23 cellular contexts compared by ENCODE assay signal in genomic region chr4:6336166-6336565, GRCh38.
DNase-seq lines count a peak whose midpoint lies in the region; ATAC-seq, FAIRE-seq and TF ChIP-seq lines count a peak whose summit lies in the region.
"Had no signal": no experiment of that assay in that cellular context is flagged by ENCODE, and none has a peak within 500 bp of the region (broad histone marks: within the 10 kb centered on the region; RNA-seq: fewer than 3 reads in every experiment).

No MANE protein-coding gene starts in this region.

- H3K4me1 ChIP-seq in kidney (ENCODE audit: control insufficient read depth in 1 of 2, insufficient read depth in 1 of 2, low read depth in 1 of 2, low read length in 2 of 2) (no peaks in the 10 kb centered on the region), osteoblast (ENCODE audit: insufficient read depth, low read length) (no peaks in the 10 kb centered on the region), aorta (ENCODE audit: control insufficient read depth in 1 of 2, insufficient read depth in 2 of 2, low read length in 2 of 2) (no peaks in the 10 kb centered on the region)
- H3K4me1 ChIP-seq: A549, Caco-2, HAP-1 had no signal

- no peak overlapping the region for H3K4me2 ChIP-seq in osteoblast (ENCODE audit: insufficient read depth, low read length)
- H3K4me2 ChIP-seq: A549 had no signal

- H3K27me3 Mint-ChIP-seq in chondrocyte (ENCODE audit: low read depth): peaks cover 51% of the 10 kb centered on the region

- H3K4me1 Mint-ChIP-seq in chondrocyte (ENCODE audit: low read depth): no peaks in the 10 kb centered on the region

- H3K27ac Mint-ChIP-seq in chondrocyte (ENCODE audit: unreplicated experiment): no peak overlapping the region
- H3K27ac Mint-ChIP-seq: B cell; CD4-positive, CD25-positive, alpha-beta regulatory T cell; CD8-positive, alpha-beta T cell; HFFc6 had no signal

- no peak overlapping the region for H3K9ac ChIP-seq in kidney (ENCODE audit: low read length in 2 of 2)
- H3K9ac ChIP-seq: BLaER1 had no signal

- H3K4me3 ChIP-seq in kidney (ENCODE audit: low read length in 2 of 2) (no peak overlapping the region), osteoblast (ENCODE audit: insufficient read depth, low read length) (no peak overlapping the region), aorta (ENCODE audit: low read length in 2 of 2) (no peak overlapping the region)
- H3K4me3 ChIP-seq: A549, BLaER1, HAP-1 had no signal

- no peaks in the 10 kb centered on the region for H3K36me3 Mint-ChIP-seq in chondrocyte (ENCODE audit: low read depth)
- H3K36me3 Mint-ChIP-seq: CD4-positive, CD25-positive, alpha-beta regulatory T cell; CD8-positive, alpha-beta T cell had no signal

- FAIRE-seq in kidney (lab: Jason Lieb, UNC): no peak
- FAIRE-seq: A549, G401.6, GM12892, H54 had no signal

- no peaks in the 10 kb centered on the region for H3K9me3 Mint-ChIP-seq in chondrocyte (ENCODE audit: low read depth)
- H3K9me3 Mint-ChIP-seq: HFFc6 had no signal

- 91 to 92% methylated on average over 13 of the region's 13 CpGs for WGBS in aorta, 2 donors

- no peaks in the 10 kb centered on the region for H4K20me1 ChIP-seq in osteoblast (ENCODE audit: insufficient read depth, low read length)
- H4K20me1 ChIP-seq: BLaER1 had no signal

- H3K9me3 ChIP-seq in kidney (ENCODE audit: control insufficient read depth in 1 of 2, low read length in 2 of 2) (no peaks in the 10 kb centered on the region), osteoblast (ENCODE audit: low read depth, low read length) (no peaks in the 10 kb centered on the region), aorta (ENCODE audit: control insufficient read depth, low read length) (peaks cover 5% of the 10 kb centered on the region)
- H3K9me3 ChIP-seq: A549, BLaER1, Caco-2 had no signal

- TF ChIP-seq CTCF in chondrocyte (IDR thresholded peaks at IDR 0.05): no peak
- TF ChIP-seq CTCF in kidney (IDR thresholded peaks at IDR 0.05; ENCODE audit: borderline replicate concordance, extremely low read depth, insufficient read depth): no peak
- no peak for TF ChIP-seq CTCF in osteoblast (IDR thresholded peaks at IDR 0.05; ENCODE audit: extremely low read depth, low read depth, low read length)

- no peak for ATAC-seq in aorta (ENCODE audit: low FRiP score)
- no peak for ATAC-seq in Right ventricle myocardium inferior
- ATAC-seq: A549; CD8-positive, alpha-beta T cell had no signal

- DNase-seq in chondrocyte (ENCODE audit: low spot score): peak; percentile 42
- DNase-seq in kidney: peak; percentile 53
- peak; percentile 52 for DNase-seq in osteoblast (ENCODE audit: insufficient read length, low spot score, missing footprints)
- peak; percentile 33 to 48 for DNase-seq in aorta
- DNase-seq in RPMI8226: no peak
- no peak for DNase-seq in Right ventricle myocardium inferior (ENCODE audit: missing footprints)
- DNase-seq in NCI-H526 (lab: John Stamatoyannopoulos, UW): no peak
- DNase-seq: 8988T; Caco-2; CD4-positive, CD25-positive, alpha-beta regulatory T cell; CD8-positive, alpha-beta T cell; DMS153; DND-41; GOT3; HFFc6 had no signal

- peaks cover 19% of the 10 kb centered on the region for H3K27me3 ChIP-seq in osteoblast (ENCODE audit: insufficient read depth, low read length)
- no peaks in the 10 kb centered on the region for H3K27me3 ChIP-seq in aorta (ENCODE audit: control insufficient read depth in 1 of 2, insufficient read depth in 2 of 2, low read length in 1 of 2)
- H3K27me3 ChIP-seq: BLaER1 had no signal

- H3K36me3 ChIP-seq in kidney (ENCODE audit: control insufficient read depth in 1 of 2, insufficient read depth in 2 of 2, low read length in 2 of 2): no peaks in the 10 kb centered on the region
- no peaks in the 10 kb centered on the region for H3K36me3 ChIP-seq in osteoblast (ENCODE audit: insufficient read depth, low read length)
- no peaks in the 10 kb centered on the region for H3K36me3 ChIP-seq in aorta (ENCODE audit: control insufficient read depth in 1 of 2, insufficient read depth in 2 of 2, low read length in 1 of 2)
- H3K36me3 ChIP-seq: BLaER1 had no signal

- no peak overlapping the region for H3K4me3 Mint-ChIP-seq in chondrocyte (ENCODE audit: unreplicated experiment)
- H3K4me3 Mint-ChIP-seq: B cell; CD8-positive, alpha-beta T cell; HFFc6 had no signal

- H2AFZ ChIP-seq in osteoblast (ENCODE audit: low read length): no peak overlapping the region

- intact Hi-C loops in kidney (cut with DNase I) (no loop called here), aorta (cut with DNase I) (no loop called here), Right ventricle myocardium inferior (cut with DNase I) (no loop called here)

- no peaks in the 10 kb centered on the region for H3K79me2 ChIP-seq in osteoblast (ENCODE audit: insufficient read depth, low read length)

- H3K27ac ChIP-seq in kidney (ENCODE audit: low read depth in 2 of 2, low read length in 2 of 2) (no peak overlapping the region), osteoblast (ENCODE audit: low read depth, low read length) (no peak overlapping the region), aorta (ENCODE audit: low read depth in 1 of 2, low read length in 2 of 2) (no peak overlapping the region)
- H3K27ac ChIP-seq: A549, BLaER1, C4-2B had no signal

Comparison
In these comparisons a context has a peak if more than half of its experiments do, and no peak if none do; other contexts are left out.
1. DNase-seq: peak in chondrocyte (single experiment), kidney (single experiment), osteoblast (single experiment) and aorta (2 of 2); none in RPMI8226 (single experiment), Right ventricle myocardium inferior (single experiment) and NCI-H526 (0 of 2).